ENCODE assay signal across 14 cellular contexts in genomic region chr9:124262596-124263045, GRCh38. TPM values are rescaled to one million over a fixed set of nuclear protein-coding genes. Genes with fewer than 3 reads are reported as not detected.
DNase-seq lines count a peak whose midpoint lies in the region; ATAC-seq and TF ChIP-seq lines count a peak whose summit lies in the region.
"Had no signal": no experiment of that assay in that cellular context is flagged by ENCODE, and none has a peak within 500 bp of the region (broad histone marks: within the 10 kb centered on the region; RNA-seq: fewer than 3 reads in every experiment).

No MANE protein-coding gene starts in this region.

- peak overlapping the region in 16 of 21 experiments; percentile 9 to 96 (median 86) for H3K27ac ChIP-seq in skin epidermis
- H3K27ac ChIP-seq: gastrocnemius medialis had no signal

- H3K4me3 ChIP-seq in GM12865 (ENCODE audit: low read depth, low read length) (peak overlapping the region; percentile 78), skin epidermis (peak overlapping the region in 1 of 7 experiments; percentile 22)
- H3K4me3 ChIP-seq: body of pancreas, gastrocnemius medialis, mucosa of descending colon had no signal

- no peaks in the 10 kb centered on the region for H3K9me3 Mint-ChIP-seq in effector memory CD8-positive, alpha-beta T cell
- H3K9me3 Mint-ChIP-seq: T-cell had no signal

- DNase-seq in GM12865 (ENCODE audit: low read depth): no peak
- peak; percentile 62 for DNase-seq in SK-MEL-5 (ENCODE audit: low read depth, low spot score)
- peak; percentile 80 for DNase-seq in foreskin melanocyte
- no peak for DNase-seq in NCI-H2029 treated with DMSO at 0.1 percent for 48 hours (lab: John Stamatoyannopoulos, UW)
- DNase-seq in occipital lobe (lab: John Stamatoyannopoulos, UW): no peak
- DNase-seq in NCI-H774 (lab: John Stamatoyannopoulos, UW): no peak
- DNase-seq in effector memory CD8-positive, alpha-beta T cell: no peak
- DNase-seq: activated CD8-positive, alpha-beta memory T cell treated with anti-CD3 and anti-CD28 coated beads for 24 hours; body of pancreas; gastrocnemius medialis; NCI-H524 treated with DMSO at 0.1 percent for 48 hours; T-cell had no signal

- in situ Hi-C loops in SK-MEL-5 (cut with HindIII; ENCODE audit: low pct_unique_long_range_greater_than_20kb, low sequenced_read_pairs): no loop called here

- H3K36me3 Mint-ChIP-seq in effector memory CD8-positive, alpha-beta T cell (ENCODE audit: insufficient read depth): peaks cover 7% of the 10 kb centered on the region
- H3K36me3 Mint-ChIP-seq: T-cell had no signal

- no peak overlapping the region for H3K4me3 Mint-ChIP-seq in effector memory CD8-positive, alpha-beta T cell
- H3K4me3 Mint-ChIP-seq: T-cell had no signal

- no peak for TF ChIP-seq CTCF in GM12865 (IDR thresholded peaks at IDR 0.05; ENCODE audit: insufficient read depth, low read depth, low read length, missing control alignments)

- H3K4me1 Mint-ChIP-seq in effector memory CD8-positive, alpha-beta T cell (ENCODE audit: low read depth in 2 of 2): peaks cover 37 to 44% of the 10 kb centered on the region in 2 donors

- no peak for ATAC-seq in effector memory CD8-positive, alpha-beta T cell (replicated peaks)
- ATAC-seq: body of pancreas, gastrocnemius medialis, mucosa of descending colon, T-cell had no signal

- H3K27ac Mint-ChIP-seq in effector memory CD8-positive, alpha-beta T cell: no peak overlapping the region

- H3K27me3 Mint-ChIP-seq in effector memory CD8-positive, alpha-beta T cell: no peaks in the 10 kb centered on the region

RNA-seq across cellular contexts. Expression of gene NEK6, which starts 4.9 kb away (rescaled TPM):
- 42.5 and 47.5 TPM in 2 replicates for total RNA-seq in SK-MEL-5 (2014; rRNA removed; shearing (Covaris generic))
- polyA plus RNA-seq in SK-MEL-5 (2015; cell fraction: cytosol; rRNA removed): 94.9 and 112 TPM in 2 replicates
- polyA plus RNA-seq in SK-MEL-5 (2015; cell fraction: nucleus; rRNA removed): 45.6 and 85.6 TPM in 2 replicates
- total RNA-seq in occipital lobe: 26.2 TPM

Comparison
In these comparisons a context has a peak if more than half of its experiments do, and no peak if none do; other contexts are left out.
1. DNase-seq: peak in SK-MEL-5 (single experiment) and foreskin melanocyte (single experiment); none in GM12865 (single experiment), NCI-H2029 treated with DMSO at 0.1 percent for 48 hours (single experiment), occipital lobe (single experiment), NCI-H774 (single experiment) and effector memory CD8-positive, alpha-beta T cell (0 of 3).